In genomic region chr11:20991471-20991870, GRCh38 we compare ENCODE assay signal across 30 cellular contexts.
"Had no signal": no experiment of that assay in that cellular context is flagged by ENCODE, and none has a peak within 500 bp of the region (broad histone marks: within the 10 kb centered on the region; RNA-seq: fewer than 3 reads in every experiment).

No MANE protein-coding gene starts in this region.

- H3K9me3 ChIP-seq: adrenal gland, body of pancreas, breast epithelium had no signal

- H3K36me3 ChIP-seq: adrenal gland, brain microvascular endothelial cell, breast epithelium had no signal

- H3K27me3 ChIP-seq: adrenal gland, body of pancreas, brain microvascular endothelial cell, breast epithelium had no signal

- H3K4me1 ChIP-seq: adrenal gland, body of pancreas, breast epithelium had no signal

- DNase-seq: activated B cell treated with CpG ODN at 0.5 μM for 24 hours; activated CD4-positive, alpha-beta memory T cell treated with anti-CD3 and anti-CD28 coated beads for 36 hours; activated CD4-positive, alpha-beta T cell treated with anti-CD3 and anti-CD28 coated beads for 4 hours; activated CD4-positive, alpha-beta T cell treated with anti-CD3 and anti-CD28 coated beads, Interleukin-2, amount 10 ng/mL, durations not matched to agents 24 days and 14 days; activated CD4-positive, alpha-beta T cell treated with anti-CD3 and anti-CD28 coated beads, Interleukin-2, amount 50 U/mL, for 1 hour; activated CD4-positive, alpha-beta T cell treated with anti-CD3 and anti-CD28 coated beads, Interleukin-2, amount 50 U/mL, for 4 hours; activated CD4-positive, CD25-positive, alpha-beta regulatory T cell treated with anti-CD3 and anti-CD28 coated beads, Interleukin-2, amount 50 U/mL, for 72 hours; activated CD8-positive, alpha-beta memory T cell treated with anti-CD3 and anti-CD28 coated beads, Interleukin-2, amount 50 U/mL, for 4 hours; activated CD8-positive, alpha-beta T cell treated with anti-CD3 and anti-CD28 coated beads for 36 hours; activated effector memory CD4-positive, alpha-beta T cell treated with anti-CD3 and anti-CD28 coated beads, Interleukin-2, amount 50 U/mL, for 16 hours; activated gamma-delta T cell treated with Interleukin-2 at 50 U/mL for 16 hours; activated naive CD4-positive, alpha-beta T cell; activated naive CD4-positive, alpha-beta T cell treated with anti-CD3 and anti-CD28 coated beads for 36 hours; activated naive CD4-positive, alpha-beta T cell treated with anti-CD3 and anti-CD28 coated beads, Interleukin-2, amount 50 U/mL, for 16 hours; activated naive CD8-positive, alpha-beta T cell treated with anti-CD3 and anti-CD28 coated beads for 36 hours; activated T-cell treated with anti-CD3 and anti-CD28 coated beads for 4 hours; activated T-cell treated with anti-CD3 and anti-CD28 coated beads, Interleukin-2, amount 50 U/mL, for 1 hour; activated T-cell treated with anti-CD3 and anti-CD28 coated beads, Interleukin-2, amount 50 U/mL, for 4 hours; activated T-cell treated with anti-CD3 and anti-CD28 coated beads, Interleukin-2, amount 50 U/mL, for 72 hours; adrenal gland; amniotic stem cell; aorta; body of pancreas; brain microvascular endothelial cell; central memory CD4-positive, alpha-beta T cell; T-helper 1 cell; T-helper 2 cell; T-helper 9 cell had no signal

- H3K27ac ChIP-seq: adrenal gland, body of pancreas, brain microvascular endothelial cell, breast epithelium, VCaP had no signal

- H3K4me3 ChIP-seq: adrenal gland, body of pancreas, breast epithelium had no signal
